Comparison of ENCODE assay signal across 12 cellular contexts in genomic region chr3:168093229-168093628, GRCh38. TPM values are rescaled to one million over a fixed set of nuclear protein-coding genes. Genes with fewer than 3 reads are reported as not detected.
DNase-seq lines count a peak whose midpoint lies in the region; ATAC-seq and TF ChIP-seq lines count a peak whose summit lies in the region.
"Had no signal": no experiment of that assay in that cellular context is flagged by ENCODE, and none has a peak within 500 bp of the region (broad histone marks: within the 10 kb centered on the region; RNA-seq: fewer than 3 reads in every experiment).

No MANE protein-coding gene starts in this region.

- no peak overlapping the region for H2AFZ ChIP-seq in GM23338

- H3K36me3 Mint-ChIP-seq in GM23338 (ENCODE audit: low read depth) = no peaks in the 10 kb centered on the region

- peaks cover 7% of the 10 kb centered on the region; the same call in 1 of the 2 replicates for H4K20me1 ChIP-seq in GM23338 (replicated peaks; ENCODE audit: insufficient read depth)

- DNase-seq in GM23338 (ENCODE audit: low spot score) (no peak), SJSA1 (ENCODE audit: low read depth in 1 of 2, low spot score in 2 of 2) (no peak), foreskin fibroblast (no peak), kidney glomerular epithelial cell (lab: John Stamatoyannopoulos, UW) (no peak), dermis blood vessel endothelial cell (no peak), inferior parietal cortex (ENCODE audit: extremely low spot score) (no peak)
- DNase-seq: mesendoderm, NCI-H1092 treated with DMSO at 0.1 percent for 48 hours had no signal

- H3K27me3 ChIP-seq in GM23338 (ENCODE audit: insufficient read depth) = no peaks in the 10 kb centered on the region
- no peaks in the 10 kb centered on the region for H3K27me3 ChIP-seq in SJSA1 (replicated peaks)
- H3K27me3 ChIP-seq in skeletal muscle satellite cell (ENCODE audit: control insufficient read depth, insufficient read depth, low read length) = no peaks in the 10 kb centered on the region

- peaks cover 6% of the 10 kb centered on the region for H3K27me3 Mint-ChIP-seq in GM23338 (ENCODE audit: insufficient read depth, low read depth, poor library complexity)

- no peak for TF ChIP-seq CTCF in GM23338 (conservative IDR thresholded peaks at IDR 0.05; ENCODE audit: low read depth in 2 of 2)
- TF ChIP-seq CTCF in foreskin fibroblast (IDR thresholded peaks at IDR 0.05; ENCODE audit: low read depth, low read length) = no peak

- no peak overlapping the region for H3K27ac Mint-ChIP-seq in GM23338
- H3K27ac Mint-ChIP-seq: T-helper 2 cell treated with Interferon-gamma antibody and Interleukin-4, amounts not matched to agents 5 μg/mL and 100 μg/mL, for 36 hours had no signal

- H3K9me2 ChIP-seq in GM23338 (ENCODE audit: insufficient read depth) = no peaks in the 10 kb centered on the region

- no peaks in the 10 kb centered on the region; the same call in 1 of the 2 replicates for H3F3A ChIP-seq in GM23338 (replicated peaks; ENCODE audit: low read depth)

- no peak for ATAC-seq in GM23338
- no peak for ATAC-seq in GM19351 (IDR thresholded peaks at IDR 0.05; ENCODE audit: unreplicated experiment)
- ATAC-seq: HCT116 had no signal

- H3K4me3 Mint-ChIP-seq in GM23338 = peak overlapping the region; percentile 57
- H3K4me3 Mint-ChIP-seq: T-helper 2 cell treated with Interferon-gamma antibody and Interleukin-4, amounts not matched to agents 5 μg/mL and 100 μg/mL, for 36 hours had no signal

- H3K9me3 ChIP-seq in SJSA1 (replicated peaks) (no peaks in the 10 kb centered on the region), skeletal muscle satellite cell (replicated peaks; ENCODE audit: low read length) (no peaks in the 10 kb centered on the region)

- H3K79me2 ChIP-seq in GM23338 (replicated peaks; ENCODE audit: insufficient read depth) = peaks cover 62% of the 10 kb centered on the region

- H3K27ac ChIP-seq in GM23338 (ENCODE audit: low read depth) = no peak overlapping the region
- no peak overlapping the region for H3K27ac ChIP-seq in SJSA1

- no peaks in the 10 kb centered on the region for H3K36me3 ChIP-seq in GM23338 (ENCODE audit: insufficient read depth)
- H3K36me3 ChIP-seq in SJSA1 = no peaks in the 10 kb centered on the region
- no peaks in the 10 kb centered on the region for H3K36me3 ChIP-seq in skeletal muscle satellite cell (ENCODE audit: insufficient read depth, low read length)

- H3K9ac ChIP-seq in skeletal muscle satellite cell (ENCODE audit: low read depth, low read length) = peak overlapping the region; percentile 95

- H3K4me1 Mint-ChIP-seq in GM23338 = peaks cover 62% of the 10 kb centered on the region

- H3K9me3 Mint-ChIP-seq in GM23338 = no peaks in the 10 kb centered on the region
- H3K9me3 Mint-ChIP-seq: T-helper 2 cell treated with Interferon-gamma antibody and Interleukin-4, amounts not matched to agents 5 μg/mL and 100 μg/mL, for 36 hours had no signal

- H3K4me2 ChIP-seq in GM23338 (peak overlapping the region; percentile 92), skeletal muscle satellite cell (ENCODE audit: low read length) (peak overlapping the region; percentile 83)

- H3K4me3 ChIP-seq in GM23338 = peak overlapping the region; percentile 79
- H3K4me3 ChIP-seq in SJSA1 = peak overlapping the region; percentile 73
- peak overlapping the region; percentile 87 to 90 for H3K4me3 ChIP-seq in foreskin fibroblast (ENCODE audit: low read depth in 1 of 2, low read length in 2 of 2)
- H3K4me3 ChIP-seq in skeletal muscle satellite cell (ENCODE audit: low read length) = peak overlapping the region; percentile 99

- H3K4me1 ChIP-seq in GM23338 (ENCODE audit: insufficient read depth) (peaks cover 61% of the 10 kb centered on the region), SJSA1 (replicated peaks) (peaks cover 33% of the 10 kb centered on the region), skeletal muscle satellite cell (ENCODE audit: control insufficient read depth, insufficient read depth, low read length) (peaks cover 33% of the 10 kb centered on the region)

TF ChIP-seq in GM23338, 12 proteins besides CTCF, POLR2A, EP300 and RAD21:
- no peak for TF ChIP-seq POLR2AphosphoS5 (IDR thresholded peaks at IDR 0.05; ENCODE audit: low read depth)
- TF ChIP-seq NANOG (IDR thresholded peaks at IDR 0.05; ENCODE audit: borderline replicate concordance) = no peak
- TF ChIP-seq CREB1 (CRISPR knock-in tag; IDR thresholded peaks at IDR 0.05; ENCODE audit: low read depth) = no peak
- TF ChIP-seq EZH2phosphoT487 (IDR thresholded peaks at IDR 0.05; ENCODE audit: unreplicated experiment) = no peak
- no peak for TF ChIP-seq ETS1 (IDR thresholded peaks at IDR 0.05)
- no peak for TF ChIP-seq ZNF462 (CRISPR knock-in tag; IDR thresholded peaks at IDR 0.05)
TF ChIP-seq in GM23338: peak in this region for 0.

RNA-seq across cellular contexts. Expression of gene GOLIM4, which starts 2.5 kb away (rescaled TPM):
- total RNA-seq in GM23338 (2014; rRNA removed; shearing (Covaris generic)) = 34.4 and 40.5 TPM in 2 replicates
- polyA plus RNA-seq in GM23338 (2016; fragmentation: Nextera tagmentation; extraction: Ambion mirVana) = 50.5 and 50.7 TPM in 2 replicates
- total RNA-seq in SJSA1 (2014; rRNA removed; shearing (Covaris generic)) = 55.9 and 77.8 TPM in 2 replicates
- 37.8 and 39.5 TPM in 2 replicates for total RNA-seq in skeletal muscle satellite cell (2012; rRNA removed)
- total RNA-seq in dermis blood vessel endothelial cell = 35.6 and 42.8 TPM in 2 replicates
